ENCODE assay signal across 13 cellular contexts in the genomic region with DNA sequence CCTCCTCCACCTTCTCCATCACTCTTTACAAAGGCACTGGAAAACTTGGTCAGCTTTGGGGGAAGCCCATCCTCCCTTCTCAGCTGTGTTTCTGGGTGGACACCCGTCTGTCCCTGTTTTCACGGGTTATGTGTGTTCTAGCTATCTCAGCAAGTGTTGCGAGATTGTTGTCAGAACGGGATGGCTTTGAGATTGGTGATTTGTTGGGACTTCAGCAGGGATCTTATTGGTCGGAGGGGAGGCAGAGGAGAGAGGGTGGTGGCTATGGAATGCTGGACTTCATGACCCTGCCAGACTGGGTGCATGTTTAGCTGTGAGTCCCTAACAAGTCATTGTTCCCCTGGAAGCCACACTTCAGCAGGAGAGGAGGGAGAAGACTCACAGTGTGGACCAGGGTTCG. TPM values are rescaled to one million over a fixed set of nuclear protein-coding genes. Genes with fewer than 3 reads are reported as not detected.
DNase-seq lines count a peak whose midpoint lies in the region; ATAC-seq and TF ChIP-seq lines count a peak whose summit lies in the region.
"Had no signal": no experiment of that assay in that cellular context is flagged by ENCODE, and none has a peak within 500 bp of the region (broad histone marks: within the 10 kb centered on the region; RNA-seq: fewer than 3 reads in every experiment).

No MANE protein-coding gene starts in this region.

- H3K9me3 Mint-ChIP-seq in GM23338 (no peaks in the 10 kb centered on the region), osteocyte (ENCODE audit: unreplicated experiment) (no peaks in the 10 kb centered on the region)
- no peaks in the 10 kb centered on the region for H3K9me3 Mint-ChIP-seq in effector memory CD8-positive, alpha-beta T cell
- H3K9me3 Mint-ChIP-seq: stimulated activated naive CD8-positive, alpha-beta T cell treated with anti-CD3 and anti-CD28 coated beads, Interleukin-15, amount 100 ng/mL, for 72 hours had no signal

- H3K27me3 Mint-ChIP-seq in GM23338 (ENCODE audit: insufficient read depth, low read depth, poor library complexity) (peaks cover 25% of the 10 kb centered on the region), osteocyte (ENCODE audit: unreplicated experiment) (no peaks in the 10 kb centered on the region)
- no peaks in the 10 kb centered on the region for H3K27me3 Mint-ChIP-seq in effector memory CD8-positive, alpha-beta T cell
- H3K27me3 Mint-ChIP-seq: stimulated activated naive CD8-positive, alpha-beta T cell treated with anti-CD3 and anti-CD28 coated beads, Interleukin-15, amount 100 ng/mL, for 72 hours had no signal

- H3K27ac Mint-ChIP-seq in GM23338 = peak overlapping the region; percentile 91
- H3K27ac Mint-ChIP-seq in effector memory CD8-positive, alpha-beta T cell = peak overlapping the region; percentile 41 to 73
- H3K27ac Mint-ChIP-seq in osteocyte (ENCODE audit: unreplicated experiment) = peak overlapping the region; percentile 99

- POLR2A ChIA-PET in RWPE1 (lab: Yijun Ruan, JAX; ENCODE audit: low non-redundant PET) = no interaction called here

- no peaks in the 10 kb centered on the region for H3K27me3 ChIP-seq in GM23338 (ENCODE audit: insufficient read depth)

- no peak for ATAC-seq in GM23338
- ATAC-seq in effector memory CD8-positive, alpha-beta T cell (replicated peaks) = no peak
- no peak for ATAC-seq in GM19395 (IDR thresholded peaks at IDR 0.05; ENCODE audit: unreplicated experiment)
- ATAC-seq: stimulated activated naive CD8-positive, alpha-beta T cell treated with anti-CD3 and anti-CD28 coated beads, Interleukin-15, amount 100 ng/mL, for 72 hours had no signal

- H2AFZ ChIP-seq in GM23338 = no peak overlapping the region

- H3K27ac ChIP-seq in GM23338 (ENCODE audit: low read depth) (no peak overlapping the region), RWPE1 (peak overlapping the region; percentile 37)

- H3K4me3 Mint-ChIP-seq in GM23338 (peak overlapping the region; percentile 95), osteocyte (ENCODE audit: unreplicated experiment) (peak overlapping the region; percentile 97)
- peak overlapping the region; percentile 85 to 86 for H3K4me3 Mint-ChIP-seq in effector memory CD8-positive, alpha-beta T cell

- H3K4me1 ChIP-seq in GM23338 (ENCODE audit: insufficient read depth) = peaks cover 19% of the 10 kb centered on the region

- peaks cover 41% of the 10 kb centered on the region for H3K79me2 ChIP-seq in GM23338 (replicated peaks; ENCODE audit: insufficient read depth)

- peaks cover 52% of the 10 kb centered on the region for H3K36me3 Mint-ChIP-seq in GM23338 (ENCODE audit: low read depth)
- H3K36me3 Mint-ChIP-seq in effector memory CD8-positive, alpha-beta T cell (ENCODE audit: insufficient read depth) = peaks cover 44% of the 10 kb centered on the region
- peaks cover 20% of the 10 kb centered on the region for H3K36me3 Mint-ChIP-seq in osteocyte (ENCODE audit: unreplicated experiment)

- H4K20me1 ChIP-seq in GM23338 (replicated peaks; ENCODE audit: insufficient read depth) = peaks cover 4% of the 10 kb centered on the region; the same call in 1 of the 2 replicates

- H3K4me3 ChIP-seq in GM23338 = no peak overlapping the region

- no peaks in the 10 kb centered on the region for H3K9me2 ChIP-seq in GM23338 (ENCODE audit: insufficient read depth)

- peaks cover 11% of the 10 kb centered on the region; the same call in 1 of the 2 replicates for H3F3A ChIP-seq in GM23338 (replicated peaks; ENCODE audit: low read depth)

- H3K4me1 Mint-ChIP-seq in GM23338 = peaks cover 15% of the 10 kb centered on the region
- peaks cover 23 to 24% of the 10 kb centered on the region in 2 donors for H3K4me1 Mint-ChIP-seq in effector memory CD8-positive, alpha-beta T cell (ENCODE audit: low read depth in 2 of 2)
- H3K4me1 Mint-ChIP-seq in osteocyte (ENCODE audit: unreplicated experiment) = peaks cover 34% of the 10 kb centered on the region

- peaks cover 25% of the 10 kb centered on the region for H3K36me3 ChIP-seq in GM23338 (ENCODE audit: insufficient read depth)

- 0 out of 2 replicates have a peak overlapping the region, but pooled peaks have one; percentile 83 for H3K4me2 ChIP-seq in GM23338

- CTCF ChIA-PET in RWPE1 (lab: Yijun Ruan, JAX) = interaction anchor here (0.6 to 1.3 kb wide), 3 partner anchors 11 to 193 kb away, joined by 3 to 6 read pairs (median 4); no protein-coding TSS in a partner anchor

- TF ChIP-seq CTCF in GM23338 (conservative IDR thresholded peaks at IDR 0.05; ENCODE audit: low read depth in 2 of 2) = no peak
- no peak for TF ChIP-seq CTCF in RWPE1 (conservative IDR thresholded peaks at IDR 0.05; ENCODE audit: low read depth)
- TF ChIP-seq CTCF in osteocyte (IDR thresholded peaks at IDR 0.05) = no peak

- DNase-seq in GM23338 (ENCODE audit: low spot score) (no peak), RWPE1 (ENCODE audit: low spot score) (no peak), osteocyte (ENCODE audit: extremely low spot score, unreplicated experiment) (no peak), NCI-H128 (lab: John Stamatoyannopoulos, UW; ENCODE audit: unreplicated experiment) (no peak), NCI-H187 treated with DMSO at 0.1 percent for 48 hours (lab: John Stamatoyannopoulos, UW) (no peak), middle frontal gyrus (ENCODE audit: extremely low spot score, low spot score) (no peak)
- no peak for DNase-seq in effector memory CD8-positive, alpha-beta T cell
- DNase-seq: activated CD8-positive, alpha-beta memory T cell treated with anti-CD3 and anti-CD28 coated beads for 24 hours; cerebellar nuclear complex; DMS53; NCI-H2029 treated with DMSO at 0.1 percent for 48 hours; stimulated activated naive CD8-positive, alpha-beta T cell treated with anti-CD3 and anti-CD28 coated beads, Interleukin-15, amount 100 ng/mL, for 72 hours had no signal

TF ChIP-seq in GM23338, 12 proteins besides CTCF, POLR2A, EP300 and RAD21:
- TF ChIP-seq JUNB (IDR thresholded peaks at IDR 0.05; ENCODE audit: unreplicated experiment) = no peak

RNA-seq across cellular contexts. Expression of gene USP5, which starts 2.1 kb away (rescaled TPM):
- 97.2 and 109 TPM in 2 replicates for total RNA-seq in GM23338 (2014; rRNA removed; shearing (Covaris generic))
- polyA plus RNA-seq in GM23338 (2016; fragmentation: Nextera tagmentation; extraction: Ambion mirVana) = 35.0 and 35.1 TPM in 2 replicates
- total RNA-seq in osteocyte = 113 and 114 TPM in 2 replicates

RNA-seq across cellular contexts. Expression of gene CDCA3, which starts 3.0 kb away (rescaled TPM):
- 37.2 and 47.4 TPM in 2 replicates for total RNA-seq in GM23338 (2014; rRNA removed; shearing (Covaris generic))
- polyA plus RNA-seq in GM23338 (2016; fragmentation: Nextera tagmentation; extraction: Ambion mirVana) = 75.6 and 79.2 TPM in 2 replicates
- total RNA-seq in osteocyte = 8.0 and 9.2 TPM in 2 replicates

RNA-seq across cellular contexts. Expression of gene TPI1, which starts 13.3 kb away (rescaled TPM):
- total RNA-seq in GM23338 (2014; rRNA removed; shearing (Covaris generic)) = 731 and 822 TPM in 2 replicates
- polyA plus RNA-seq in GM23338 (2016; fragmentation: Nextera tagmentation; extraction: Ambion mirVana) = 737 and 748 TPM in 2 replicates
- 408 and 415 TPM in 2 replicates for total RNA-seq in osteocyte

RNA-seq across cellular contexts. Expression of gene GNB3, which starts 13.3 kb away (rescaled TPM):
- total RNA-seq in GM23338 (2014; rRNA removed; shearing (Covaris generic)) = 3.3 and 8.2 TPM in 2 replicates
- 3.6 and 5.4 TPM in 2 replicates for polyA plus RNA-seq in GM23338 (2016; fragmentation: Nextera tagmentation; extraction: Ambion mirVana)
- total RNA-seq in osteocyte = 8.3 and 10.6 TPM in 2 replicates

RNA-seq across cellular contexts. Expression of gene SPSB2, which starts 19.1 kb away (rescaled TPM):
- total RNA-seq in GM23338 (2014; rRNA removed; shearing (Covaris generic)) = 7.6 and 13.1 TPM in 2 replicates
- polyA plus RNA-seq in GM23338 (2016; fragmentation: Nextera tagmentation; extraction: Ambion mirVana) = 8.2 and 10.4 TPM in 2 replicates
- 9.2 and 11.5 TPM in 2 replicates for total RNA-seq in osteocyte
